22 cellular contexts compared by ENCODE assay signal in the genomic region with DNA sequence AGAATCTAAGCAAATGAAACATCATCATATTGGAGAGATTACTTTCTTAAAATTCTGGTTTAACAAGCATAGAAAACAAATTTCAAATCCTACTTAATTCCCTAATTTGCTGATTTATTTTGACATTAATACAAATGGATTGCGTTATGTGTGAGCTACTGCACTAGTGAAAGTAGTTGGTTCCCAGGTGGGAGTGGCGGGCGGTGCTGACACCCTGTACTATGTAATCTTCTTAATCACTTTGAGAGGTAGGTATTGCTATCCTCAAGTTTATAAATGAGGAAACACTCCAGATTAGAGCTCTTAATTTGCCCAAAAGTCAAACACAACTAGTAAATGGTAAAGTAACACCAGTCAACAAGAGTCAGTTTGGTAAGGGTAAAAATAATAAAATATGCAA.
"Had no signal": no experiment of that assay in that cellular context is flagged by ENCODE, and none has a peak within 500 bp of the region (broad histone marks: within the 10 kb centered on the region; RNA-seq: fewer than 3 reads in every experiment).

No MANE protein-coding gene starts in this region.

- H3K36me3 ChIP-seq: ovary, right atrium auricular region, right lobe of liver, tibial nerve, vagina had no signal

- DNase-seq: islet precursor cell; midbrain; mucosa of descending colon; naive thymus-derived CD4-positive, alpha-beta T cell; ovary; right lobe of liver; stimulated activated CD4-positive, alpha-beta T cell treated with anti-CD3 and anti-CD28 coated beads, Interleukin-1b, Interleukin-23, amount 100 ng/mL, for 48 hours; stimulated activated CD4-positive, alpha-beta T cell treated with anti-CD3 and anti-CD28 coated beads, Interleukin-2, amount 100 ng/mL, for 48 hours; stimulated activated CD4-positive, alpha-beta T cell treated with anti-CD3 and anti-CD28 coated beads, Interleukin-4, amount 100 ng/mL, for 4 hours; stimulated activated CD8-positive, alpha-beta memory T cell treated with anti-CD3 and anti-CD28 coated beads, Interleukin-4, amount 100 ng/mL, for 48 hours; stimulated activated naive CD4-positive, alpha-beta T cell treated with Interleukin-2 at 50 U/mL for 16 hours; stimulated activated naive CD8-positive, alpha-beta T cell treated with anti-CD3 and anti-CD28 coated beads, Interleukin-15, amount 100 ng/mL, for 72 hours; substantia nigra had no signal

- H3K27ac ChIP-seq: hepatocyte, ovary, right atrium auricular region, right lobe of liver, tibial nerve, vagina had no signal

- ATAC-seq: left lobe of liver; mucosa of descending colon; naive thymus-derived CD4-positive, alpha-beta T cell; natural killer cell treated with Interleukin-12 subunit alpha and Interleukin-12 subunit beta and Interleukin-15 and Interleukin-18, amount 100 ng/mL, for 72 hours; right lobe of liver; stimulated activated memory B cell treated with anti-CD40 and anti-IgM and Interleukin-4, amounts not matched to agents 10 μg/mL and 1 μg/mL and 100 μg/mL, for 72 hours; stimulated activated naive CD8-positive, alpha-beta T cell treated with anti-CD3 and anti-CD28 coated beads, Interleukin-15, amount 100 ng/mL, for 72 hours had no signal

- H3K27me3 ChIP-seq: hepatocyte, ovary, right atrium auricular region, right lobe of liver, tibial nerve, vagina had no signal

- H3K4me1 ChIP-seq: right lobe of liver, vagina had no signal

- H3K9me3 ChIP-seq: mucosa of descending colon, ovary, right atrium auricular region, right lobe of liver, tibial nerve, vagina had no signal

- H3K4me3 ChIP-seq: hepatocyte, lung, mucosa of descending colon, ovary, right atrium auricular region, right lobe of liver, smooth muscle cell, tibial nerve, vagina had no signal
